21 cellular contexts compared by ENCODE assay signal in the genomic region with DNA sequence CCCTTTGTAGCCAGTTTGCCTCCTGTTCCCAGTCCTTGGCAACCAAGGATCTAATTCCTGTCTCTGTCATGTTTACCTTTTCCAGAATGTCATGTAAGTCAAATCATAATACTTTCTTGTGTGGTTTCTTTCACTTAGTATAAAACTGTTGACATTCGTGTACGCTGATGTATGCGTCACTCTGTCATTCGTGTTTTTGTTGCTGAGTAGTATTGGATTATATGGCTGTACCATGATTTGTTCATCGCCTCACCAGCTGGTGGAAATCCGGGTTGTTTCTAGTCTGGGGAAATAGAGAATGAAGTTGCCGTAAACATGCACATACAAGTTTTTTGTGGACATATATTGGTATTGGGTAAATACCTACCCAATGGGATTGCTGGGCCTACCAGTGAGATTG.
"Had no signal": no experiment of that assay in that cellular context is flagged by ENCODE, and none has a peak within 500 bp of the region (broad histone marks: within the 10 kb centered on the region; RNA-seq: fewer than 3 reads in every experiment).

No MANE protein-coding gene starts in this region.

- H3K27ac ChIP-seq: gastroesophageal sphincter had no signal

- H3K36me3 ChIP-seq: gastroesophageal sphincter had no signal

- DNase-seq: activated CD4-positive, alpha-beta memory T cell treated with anti-CD3 and anti-CD28 coated beads for 36 hours; activated CD4-positive, alpha-beta T cell treated with anti-CD3 and anti-CD28 coated beads for 48 hours; activated CD8-positive, alpha-beta memory T cell treated with anti-CD3 and anti-CD28 coated beads, Interleukin-2, amount 50 U/mL, for 4 hours; activated effector memory CD4-positive, alpha-beta T cell treated with anti-CD3 and anti-CD28 coated beads, Interleukin-2, amount 50 U/mL, for 16 hours; activated naive CD4-positive, alpha-beta T cell treated with anti-CD3 and anti-CD28 coated beads, Interleukin-2, amount 10 ng/mL, durations not matched to agents 7 days and 5 days; activated naive CD8-positive, alpha-beta T cell treated with anti-CD3 and anti-CD28 coated beads, Interleukin-2, amount 10 ng/mL, durations not matched to agents 7 days and 5 days; activated T-cell treated with anti-CD3 and anti-CD28 coated beads, Interleukin-2, amount 50 U/mL, for 1 hour; dermis blood vessel endothelial cell; effector CD4-positive, alpha-beta T cell; head of caudate nucleus; hippocampal formation; kidney; left colon; midbrain; naive thymus-derived CD8-positive, alpha-beta T cell; stimulated activated CD4-positive, alpha-beta T cell treated with anti-CD3 and anti-CD28 coated beads, Interleukin-12 subunit alpha, Interleukin-12 subunit beta, amount 100 ng/mL, for 4 hours; stimulated activated CD4-positive, alpha-beta T cell treated with anti-CD3 and anti-CD28 coated beads, Interleukin-4, amount 100 ng/mL, for 1 hour had no signal

- H3K9me3 ChIP-seq: gastroesophageal sphincter had no signal

- H3K4me3 ChIP-seq: gastroesophageal sphincter, skin epidermis had no signal

- ATAC-seq: activated CD4-positive, CD25-positive, alpha-beta regulatory T cell treated with anti-CD3 and anti-CD28 coated beads, Interleukin-2, amount 50 U/mL, for 24 hours; gastroesophageal sphincter; left colon; naive thymus-derived CD8-positive, alpha-beta T cell; sciatic nerve had no signal

- H3K27me3 ChIP-seq: gastroesophageal sphincter had no signal
